In the genomic region with DNA sequence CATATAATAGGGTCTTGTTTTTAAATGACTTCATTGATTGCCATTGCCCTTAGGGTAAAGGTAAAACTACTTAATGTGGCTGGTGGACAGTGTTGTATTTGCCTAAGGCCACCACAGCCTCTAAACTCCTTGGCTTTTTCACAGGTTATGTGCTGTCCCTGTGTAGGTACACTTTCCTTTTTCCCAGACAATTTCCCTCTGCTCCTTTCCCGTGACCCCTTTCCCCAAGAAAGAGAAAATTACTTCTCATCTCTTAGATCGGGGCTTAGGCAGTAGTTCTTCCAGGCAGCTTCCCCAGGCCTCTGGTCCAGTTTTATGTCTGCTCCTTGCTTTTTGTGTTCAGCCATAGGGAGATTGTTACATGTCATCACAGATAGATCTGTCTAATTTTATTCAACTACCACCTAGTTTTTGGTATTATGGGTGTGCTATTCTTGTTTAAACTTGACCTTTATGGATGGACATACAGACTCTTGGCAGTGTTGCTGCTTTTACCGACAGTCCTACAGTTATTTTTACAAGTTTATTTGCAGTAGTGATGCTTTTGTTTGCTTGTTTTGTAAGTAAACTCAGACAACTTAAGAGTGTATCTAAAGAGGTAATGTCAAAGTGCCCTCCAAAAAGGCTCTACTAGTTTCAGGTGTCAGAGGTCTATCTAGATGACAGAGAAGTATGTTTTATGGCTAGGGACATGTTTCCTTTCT, we compare ENCODE assay signal across 1 cellular context.
TF ChIP-seq lines count a peak whose summit lies in the region.

No MANE protein-coding gene starts in this region.

TF ChIP-seq in GM23338, 12 proteins besides CTCF, POLR2A, EP300 and RAD21 (continued from another document):
- TF ChIP-seq, protein P1, sequence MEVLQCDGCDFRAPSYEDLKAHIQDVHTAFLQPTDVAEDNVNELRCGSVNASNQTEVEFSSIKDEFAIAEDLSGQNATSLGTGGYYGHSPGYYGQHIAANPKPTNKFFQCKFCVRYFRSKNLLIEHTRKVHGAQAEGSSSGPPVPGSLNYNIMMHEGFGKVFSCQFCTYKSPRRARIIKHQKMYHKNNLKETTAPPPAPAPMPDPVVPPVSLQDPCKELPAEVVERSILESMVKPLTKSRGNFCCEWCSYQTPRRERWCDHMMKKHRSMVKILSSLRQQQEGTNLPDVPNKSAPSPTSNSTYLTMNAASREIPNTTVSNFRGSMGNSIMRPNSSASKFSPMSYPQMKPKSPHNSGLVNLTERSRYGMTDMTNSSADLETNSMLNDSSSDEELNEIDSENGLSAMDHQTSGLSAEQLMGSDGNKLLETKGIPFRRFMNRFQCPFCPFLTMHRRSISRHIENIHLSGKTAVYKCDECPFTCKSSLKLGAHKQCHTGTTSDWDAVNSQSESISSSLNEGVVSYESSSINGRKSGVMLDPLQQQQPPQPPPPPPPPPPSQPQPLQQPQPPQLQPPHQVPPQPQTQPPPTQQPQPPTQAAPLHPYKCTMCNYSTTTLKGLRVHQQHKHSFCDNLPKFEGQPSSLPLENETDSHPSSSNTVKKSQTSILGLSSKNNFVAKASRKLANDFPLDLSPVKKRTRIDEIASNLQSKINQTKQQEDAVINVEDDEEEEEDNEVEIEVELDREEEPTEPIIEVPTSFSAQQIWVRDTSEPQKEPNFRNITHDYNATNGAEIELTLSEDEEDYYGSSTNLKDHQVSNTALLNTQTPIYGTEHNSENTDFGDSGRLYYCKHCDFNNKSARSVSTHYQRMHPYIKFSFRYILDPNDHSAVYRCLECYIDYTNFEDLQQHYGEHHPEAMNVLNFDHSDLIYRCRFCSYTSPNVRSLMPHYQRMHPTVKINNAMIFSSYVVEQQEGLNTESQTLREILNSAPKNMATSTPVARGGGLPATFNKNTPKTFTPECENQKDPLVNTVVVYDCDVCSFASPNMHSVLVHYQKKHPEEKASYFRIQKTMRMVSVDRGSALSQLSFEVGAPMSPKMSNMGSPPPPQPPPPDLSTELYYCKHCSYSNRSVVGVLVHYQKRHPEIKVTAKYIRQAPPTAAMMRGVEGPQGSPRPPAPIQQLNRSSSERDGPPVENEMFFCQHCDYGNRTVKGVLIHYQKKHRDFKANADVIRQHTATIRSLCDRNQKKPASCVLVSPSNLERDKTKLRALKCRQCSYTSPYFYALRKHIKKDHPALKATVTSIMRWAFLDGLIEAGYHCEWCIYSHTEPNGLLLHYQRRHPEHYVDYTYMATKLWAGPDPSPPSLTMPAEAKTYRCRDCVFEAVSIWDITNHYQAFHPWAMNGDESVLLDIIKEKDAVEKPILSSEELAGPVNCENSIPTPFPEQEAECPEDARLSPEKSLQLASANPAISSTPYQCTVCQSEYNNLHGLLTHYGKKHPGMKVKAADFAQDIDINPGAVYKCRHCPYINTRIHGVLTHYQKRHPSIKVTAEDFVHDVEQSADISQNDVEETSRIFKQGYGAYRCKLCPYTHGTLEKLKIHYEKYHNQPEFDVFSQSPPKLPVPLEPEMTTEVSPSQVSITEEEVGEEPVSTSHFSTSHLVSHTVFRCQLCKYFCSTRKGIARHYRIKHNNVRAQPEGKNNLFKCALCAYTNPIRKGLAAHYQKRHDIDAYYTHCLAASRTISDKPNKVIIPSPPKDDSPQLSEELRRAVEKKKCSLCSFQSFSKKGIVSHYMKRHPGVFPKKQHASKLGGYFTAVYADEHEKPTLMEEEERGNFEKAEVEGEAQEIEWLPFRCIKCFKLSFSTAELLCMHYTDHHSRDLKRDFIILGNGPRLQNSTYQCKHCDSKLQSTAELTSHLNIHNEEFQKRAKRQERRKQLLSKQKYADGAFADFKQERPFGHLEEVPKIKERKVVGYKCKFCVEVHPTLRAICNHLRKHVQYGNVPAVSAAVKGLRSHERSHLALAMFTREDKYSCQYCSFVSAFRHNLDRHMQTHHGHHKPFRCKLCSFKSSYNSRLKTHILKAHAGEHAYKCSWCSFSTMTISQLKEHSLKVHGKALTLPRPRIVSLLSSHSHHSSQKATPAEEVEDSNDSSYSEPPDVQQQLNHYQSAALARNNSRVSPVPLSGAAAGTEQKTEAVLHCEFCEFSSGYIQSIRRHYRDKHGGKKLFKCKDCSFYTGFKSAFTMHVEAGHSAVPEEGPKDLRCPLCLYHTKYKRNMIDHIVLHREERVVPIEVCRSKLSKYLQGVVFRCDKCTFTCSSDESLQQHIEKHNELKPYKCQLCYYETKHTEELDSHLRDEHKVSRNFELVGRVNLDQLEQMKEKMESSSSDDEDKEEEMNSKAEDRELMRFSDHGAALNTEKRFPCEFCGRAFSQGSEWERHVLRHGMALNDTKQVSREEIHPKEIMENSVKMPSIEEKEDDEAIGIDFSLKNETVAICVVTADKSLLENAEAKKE (CRISPR knock-in tag; IDR thresholded peaks at IDR 0.05), result no peak
